In genomic region chr2:240585101-240585500, GRCh38 we compare ENCODE assay signal across 9 cellular contexts. TPM values are rescaled to one million over a fixed set of nuclear protein-coding genes. Genes with fewer than 3 reads are reported as not detected.
DNase-seq lines count a peak whose midpoint lies in the region; ATAC-seq and TF ChIP-seq lines count a peak whose summit lies in the region.
"Had no signal": no experiment of that assay in that cellular context is flagged by ENCODE, and none has a peak within 500 bp of the region (broad histone marks: within the 10 kb centered on the region; RNA-seq: fewer than 3 reads in every experiment).

No MANE protein-coding gene starts in this region.

- H4K8ac ChIP-seq in trophoblast cell (ENCODE audit: low read depth, low read length), result peak overlapping the region; percentile 98

- H3K14ac ChIP-seq in trophoblast cell (ENCODE audit: low read length), result no peak overlapping the region

- intact Hi-C loops in esophagus muscularis mucosa (cut with DNase I) (no loop called here), left colon (cut with DNase I, micrococcal nuclease) (no loop called here)

- H3K4me2 ChIP-seq in DOHH2 (ENCODE audit: low read length) (peak overlapping the region; percentile 96), trophoblast cell (ENCODE audit: low read length) (peak overlapping the region; percentile 90)

- peaks cover 69% of the 10 kb centered on the region for H3K4me1 ChIP-seq in DOHH2 (ENCODE audit: control insufficient read depth, low read length)
- H3K4me1 ChIP-seq in esophagus muscularis mucosa, result peaks cover 36 to 65% (median 48%) of the 10 kb centered on the region in 4 donors
- peaks cover 24 to 32% of the 10 kb centered on the region in 2 experiments for H3K4me1 ChIP-seq in trophoblast cell (ENCODE audit: control insufficient read depth in 1 of 2, insufficient read depth in 2 of 2, low read length in 2 of 2)

- H3K36me3 ChIP-seq in DOHH2 (ENCODE audit: control insufficient read depth, low read length) (peaks cover 45% of the 10 kb centered on the region), esophagus muscularis mucosa (peaks cover 3 to 11% (median 10%) of the 10 kb centered on the region in 4 donors), trophoblast cell (ENCODE audit: control insufficient read depth in 1 of 2, insufficient read depth in 2 of 2, low read length in 2 of 2) (peaks cover 10 to 13% of the 10 kb centered on the region in 2 experiments)

- TF ChIP-seq CTCF in DOHH2 (IDR thresholded peaks at IDR 0.05; ENCODE audit: low read depth, low read length, poor library complexity, severe bottlenecking) (no peak), esophagus muscularis mucosa (IDR thresholded peaks at IDR 0.05) (no peak)

- no peak for TF ChIP-seq POLR2A in esophagus muscularis mucosa (IDR thresholded peaks at IDR 0.05; ENCODE audit: low read depth)

- H2BK5ac ChIP-seq in trophoblast cell (ENCODE audit: low read depth, low read length, poor library complexity), result no peak overlapping the region

- no peak overlapping the region for H2AK5ac ChIP-seq in trophoblast cell (ENCODE audit: low read length)

- H3K27ac ChIP-seq in DOHH2 (ENCODE audit: low read depth, low read length) (peak overlapping the region; percentile 98), esophagus muscularis mucosa (replicated peaks in 1 of 4) (peak overlapping the region in 2 of 4 donors; percentile 91 to 92), trophoblast cell (ENCODE audit: low read depth, low read length) (no peak overlapping the region)

- peaks cover 7% of the 10 kb centered on the region for H3K79me1 ChIP-seq in trophoblast cell (ENCODE audit: low read length)

- no peaks in the 10 kb centered on the region for H3K27me3 ChIP-seq in DOHH2 (ENCODE audit: control insufficient read depth, low read length)
- no peaks in the 10 kb centered on the region for H3K27me3 ChIP-seq in esophagus muscularis mucosa
- H3K27me3 ChIP-seq in trophoblast cell (ENCODE audit: insufficient read depth, low read length), result no peaks in the 10 kb centered on the region

- TF ChIP-seq EP300 in esophagus muscularis mucosa (IDR thresholded peaks at IDR 0.05), result no peak

- H3K18ac ChIP-seq in trophoblast cell (ENCODE audit: low read length), result no peak overlapping the region

- H3K4ac ChIP-seq in trophoblast cell (ENCODE audit: low read depth, low read length), result peak overlapping the region; percentile 84

- peaks cover 18% of the 10 kb centered on the region for H3F3A ChIP-seq in DOHH2 (ENCODE audit: control insufficient read depth, insufficient read depth)

- H3K4me3 ChIP-seq in DOHH2 (ENCODE audit: low read length) (peak overlapping the region; percentile 78), esophagus muscularis mucosa (peak overlapping the region; percentile 80 to 91 (median 86)), trophoblast cell (ENCODE audit: low read depth, low read length) (no peak overlapping the region)

- ATAC-seq in GM21737 (IDR thresholded peaks at IDR 0.05; ENCODE audit: unreplicated experiment) (peak; percentile 28), left colon (no peak)

- no peak overlapping the region for H2BK120ac ChIP-seq in trophoblast cell (ENCODE audit: insufficient read depth, low read length, poor library complexity)

- peaks cover 13% of the 10 kb centered on the region for H4K20me1 ChIP-seq in DOHH2 (ENCODE audit: control insufficient read depth, insufficient read depth, low read depth, low read length)

- no peak overlapping the region for H3K9ac ChIP-seq in trophoblast cell (ENCODE audit: low read length)

- 81% methylated on average over 5 of the region's 6 CpGs for WGBS in esophagus muscularis mucosa
- no CpG with 5 or more reads among the region's 6 CpGs for WGBS in trophoblast cell (ENCODE audit: extremely low coverage, insufficient coverage, insufficient read length)

- DNase-seq in NCI-H69 (lab: John Stamatoyannopoulos, UW) (peak; percentile 24), esophagus muscularis mucosa (ENCODE audit: extremely low spot score) (no peak), trophoblast cell (no peak), inferior parietal cortex (ENCODE audit: extremely low spot score) (no peak), left colon (no peak), D341Med (ENCODE audit: low spot score) (no peak)

- no peak overlapping the region for H2AFZ ChIP-seq in trophoblast cell (ENCODE audit: insufficient read depth, low read length, poor library complexity)

- H4K91ac ChIP-seq in trophoblast cell (ENCODE audit: low read depth, low read length), result no peak overlapping the region

- H2BK12ac ChIP-seq in trophoblast cell (ENCODE audit: low read length), result no peak overlapping the region

- H3K79me2 ChIP-seq in DOHH2 (ENCODE audit: control insufficient read depth, low read length) (peaks cover 85% of the 10 kb centered on the region), trophoblast cell (ENCODE audit: control insufficient read depth, insufficient read depth, low read length, poor library complexity) (peaks cover 15% of the 10 kb centered on the region)

- H4K12ac ChIP-seq in trophoblast cell (ENCODE audit: low read depth, low read length), result peak overlapping the region; percentile 8

- H3K9me3 ChIP-seq in DOHH2 (ENCODE audit: control insufficient read depth, insufficient read depth, low read length), result no peaks in the 10 kb centered on the region
- H3K9me3 ChIP-seq in esophagus muscularis mucosa, result peaks cover 0 to 3% (median 0%) of the 10 kb centered on the region in 4 donors
- peaks cover 1% of the 10 kb centered on the region for H3K9me3 ChIP-seq in trophoblast cell (ENCODE audit: insufficient read depth, low read depth, low read length)

- H3K9me2 ChIP-seq in DOHH2 (replicated peaks; ENCODE audit: control insufficient read depth, low read length), result no peaks in the 10 kb centered on the region

- no peak overlapping the region for H3K23ac ChIP-seq in trophoblast cell (ENCODE audit: low read length)

RNA-seq across cellular contexts. Expression of gene CAPN10, which starts 1.4 kb away (rescaled TPM):
- total RNA-seq in esophagus muscularis mucosa, result 10 to 100 TPM; 16.7 to 29.2 (median 19.6) TPM
- 13.6 and 13.9 TPM in 2 replicates for polyA plus RNA-seq in trophoblast cell (2013)
- total RNA-seq in left colon, result 10 to 100 TPM; 33.6 to 36.1 TPM

RNA-seq across cellular contexts. Expression of gene RNPEPL1, which starts 16.8 kb away (rescaled TPM):
- total RNA-seq in esophagus muscularis mucosa (100 to 1,000 TPM in 1 of 4 donors, 10 to 100 TPM in 3; 57.3 to 135 (median 70.2) TPM), left colon (100 to 1,000 TPM in 1 of 2 donors, 10 to 100 TPM in 1; 91.4 to 107 TPM)
- 43.3 and 44.3 TPM in 2 replicates for polyA plus RNA-seq in trophoblast cell (2013)

RNA-seq across cellular contexts. Expression of gene DUSP28, which starts 24.9 kb away (rescaled TPM):
- total RNA-seq in esophagus muscularis mucosa, result 1 to 10 TPM; 3.8 to 7.3 (median 4.8) TPM
- 3.2 and 3.3 TPM in 2 replicates for polyA plus RNA-seq in trophoblast cell (2013)
- total RNA-seq in left colon, result 1 to 10 TPM; 4.1 to 6.0 TPM

RNA-seq across cellular contexts. Expression of gene ANKMY1, which starts 27.3 kb away (rescaled TPM):
- total RNA-seq in esophagus muscularis mucosa (10 to 100 TPM in 2 of 4 donors, 1 to 10 TPM in 2; 9.1 to 10.9 (median 10.2) TPM), left colon (10 to 100 TPM; 18.5 to 19.9 TPM)
- polyA plus RNA-seq in trophoblast cell (2013), result 4.7 and 5.0 TPM in 2 replicates

RNA-seq across cellular contexts. Expression of gene GPR35, which starts 40.2 kb away (rescaled TPM):
- total RNA-seq in esophagus muscularis mucosa, result 1 to 10 TPM; 1.8 to 4.0 (median 2.2) TPM
- 0.68 and 0.96 TPM in 2 replicates for polyA plus RNA-seq in trophoblast cell (2013)
- 10 to 100 TPM; 67.5 to 84.3 TPM for total RNA-seq in left colon
- total RNA-seq: SK-MEL-5 had no signal
